17 cellular contexts compared by ENCODE assay signal in the genomic region with DNA sequence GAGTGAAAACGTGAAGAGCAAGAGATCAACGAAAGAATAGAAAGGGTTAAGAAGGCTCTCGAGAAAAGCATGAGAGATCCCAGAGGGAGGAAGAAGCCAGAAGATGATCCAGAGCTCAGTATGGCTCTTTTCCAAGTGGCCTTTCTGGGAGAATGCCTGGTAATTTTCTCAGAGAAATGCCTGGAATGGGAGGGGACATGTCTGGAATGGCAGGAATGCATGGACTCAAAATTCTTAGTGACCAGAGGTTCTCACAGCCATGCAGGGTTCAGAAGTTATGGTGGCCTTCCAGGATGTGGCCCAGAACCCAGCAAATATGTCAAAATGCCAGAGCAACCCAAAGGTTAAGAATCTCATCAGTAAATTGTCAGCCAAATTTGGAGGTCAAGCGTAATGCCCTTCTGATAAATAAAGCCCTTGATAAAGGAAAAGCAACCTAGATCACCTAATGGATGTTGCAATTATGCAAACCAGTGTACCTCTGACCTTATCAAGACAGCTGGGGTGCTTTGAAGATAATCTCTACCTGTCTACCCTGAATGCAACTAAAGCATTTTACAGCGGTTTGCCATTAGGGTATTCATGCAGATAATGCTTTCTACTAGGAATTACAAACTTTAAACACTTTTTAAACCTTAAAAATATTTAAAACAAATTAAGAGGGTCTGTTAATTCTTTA. TPM values are rescaled to one million over a fixed set of nuclear protein-coding genes. Genes with fewer than 3 reads are reported as not detected.
A peak's percentile ranks its signal among the peaks of the same experiment; 100 is the strongest.
DNase-seq lines count a peak whose midpoint lies in the region; ATAC-seq and TF ChIP-seq lines count a peak whose summit lies in the region.
"Had no signal": no experiment of that assay in that cellular context is flagged by ENCODE, and none has a peak within 500 bp of the region (broad histone marks: within the 10 kb centered on the region; RNA-seq: fewer than 3 reads in every experiment).

No MANE protein-coding gene starts in this region.

- H3K4me3 Mint-ChIP-seq in natural killer cell treated with Interleukin-12 subunit alpha and Interleukin-12 subunit beta and Interleukin-15 and Interleukin-18, amount 100 ng/mL, for 72 hours: peak overlapping the region; percentile 41
- H3K4me3 Mint-ChIP-seq in natural killer cell: no peak overlapping the region
- H3K4me3 Mint-ChIP-seq: activated T-cell treated with anti-CD3 and anti-CD28 coated beads, Interleukin-2, amount 50 U/mL, for 4 hours; B cell had no signal

- H3K9me3 Mint-ChIP-seq in natural killer cell treated with Interleukin-12 subunit alpha and Interleukin-12 subunit beta and Interleukin-15 and Interleukin-18, amount 100 ng/mL, for 72 hours: no peaks in the 10 kb centered on the region
- no peaks in the 10 kb centered on the region for H3K9me3 Mint-ChIP-seq in natural killer cell
- H3K9me3 Mint-ChIP-seq: activated T-cell treated with anti-CD3 and anti-CD28 coated beads, Interleukin-2, amount 50 U/mL, for 4 hours had no signal

- H3K27ac Mint-ChIP-seq in natural killer cell treated with Interleukin-12 subunit alpha and Interleukin-12 subunit beta and Interleukin-15 and Interleukin-18, amount 100 ng/mL, for 72 hours: peak overlapping the region; percentile 24 to 34
- no peak overlapping the region for H3K27ac Mint-ChIP-seq in natural killer cell
- H3K27ac Mint-ChIP-seq: B cell had no signal

- no peak overlapping the region for H3K4me3 ChIP-seq in effector memory CD4-positive, alpha-beta T cell (ENCODE audit: insufficient read depth, low read depth, low read length, poor library complexity, severe bottlenecking)
- H3K4me3 ChIP-seq: dorsolateral prefrontal cortex, GM12878, left ventricle myocardium inferior, psoas muscle, upper lobe of left lung had no signal

- peaks cover 4 to 10% of the 10 kb centered on the region in 2 donors for H3K4me1 Mint-ChIP-seq in natural killer cell treated with Interleukin-12 subunit alpha and Interleukin-12 subunit beta and Interleukin-15 and Interleukin-18, amount 100 ng/mL, for 72 hours (ENCODE audit: low read depth in 2 of 2)
- H3K4me1 Mint-ChIP-seq in natural killer cell: no peaks in the 10 kb centered on the region
- H3K4me1 Mint-ChIP-seq: B cell had no signal

- H3K27me3 Mint-ChIP-seq in natural killer cell treated with Interleukin-12 subunit alpha and Interleukin-12 subunit beta and Interleukin-15 and Interleukin-18, amount 100 ng/mL, for 72 hours: peaks cover 14 to 19% of the 10 kb centered on the region in 2 donors
- peaks cover 19 to 21% of the 10 kb centered on the region in 2 donors for H3K27me3 Mint-ChIP-seq in natural killer cell (ENCODE audit: low read depth in 2 of 2)

- peaks cover 9% of the 10 kb centered on the region for H3K36me3 Mint-ChIP-seq in natural killer cell treated with Interleukin-12 subunit alpha and Interleukin-12 subunit beta and Interleukin-15 and Interleukin-18, amount 100 ng/mL, for 72 hours
- no peaks in the 10 kb centered on the region for H3K36me3 Mint-ChIP-seq in natural killer cell

- intact Hi-C loops in natural killer cell (cut with micrococcal nuclease): no loop called here

- no peak for DNase-seq in natural killer cell treated with Interleukin-12 subunit alpha and Interleukin-12 subunit beta and Interleukin-15 and Interleukin-18, amount 100 ng/mL, for 72 hours (ENCODE audit: low spot score)
- no peak for DNase-seq in natural killer cell
- DNase-seq in T1000 (lab: John Stamatoyannopoulos, UW): peak; percentile 16
- peak; percentile 66 for DNase-seq in hepatic stellate cell (ENCODE audit: low spot score)
- no peak for DNase-seq in SHP77 treated with DMSO at 0.1 percent for 48 hours (lab: John Stamatoyannopoulos, UW)
- no peak for DNase-seq in effector memory CD4-positive, alpha-beta T cell
- no peak for DNase-seq in NCI-H1048 (lab: John Stamatoyannopoulos, UW)
- DNase-seq: activated T-cell treated with anti-CD3 and anti-CD28 coated beads, Interleukin-2, amount 50 U/mL, for 4 hours; dorsolateral prefrontal cortex; left ventricle myocardium inferior; NCI-H526 treated with DMSO at 0.1 percent for 48 hours; psoas muscle; upper lobe of left lung had no signal

- H3K9me3 ChIP-seq in effector memory CD4-positive, alpha-beta T cell (ENCODE audit: control insufficient read depth, low read length): no peaks in the 10 kb centered on the region
- H3K9me3 ChIP-seq: left ventricle myocardium inferior, psoas muscle, upper lobe of left lung had no signal

- no peak for ATAC-seq in natural killer cell treated with Interleukin-12 subunit alpha and Interleukin-12 subunit beta and Interleukin-15 and Interleukin-18, amount 100 ng/mL, for 72 hours
- ATAC-seq in natural killer cell: no peak
- ATAC-seq in HG03280 (IDR thresholded peaks at IDR 0.05; ENCODE audit: unreplicated experiment): no peak
- ATAC-seq: activated T-cell treated with anti-CD3 and anti-CD28 coated beads, Interleukin-2, amount 50 U/mL, for 4 hours; GM12878; psoas muscle had no signal

- H3K27ac ChIP-seq in effector memory CD4-positive, alpha-beta T cell (ENCODE audit: insufficient read depth, low read length, poor library complexity, severe bottlenecking): no peak overlapping the region
- H3K27ac ChIP-seq: dorsolateral prefrontal cortex, KMS-11, left ventricle myocardium inferior, psoas muscle, upper lobe of left lung had no signal

- TF ChIP-seq CTCF in natural killer cell (IDR thresholded peaks at IDR 0.05): no peak

- H3K4me1 ChIP-seq in effector memory CD4-positive, alpha-beta T cell (ENCODE audit: control insufficient read depth, insufficient read depth, low read length, poor library complexity, severe bottlenecking): peaks cover 12% of the 10 kb centered on the region
- H3K4me1 ChIP-seq: left ventricle myocardium inferior, psoas muscle had no signal

- peaks cover 5% of the 10 kb centered on the region for H3K27me3 ChIP-seq in effector memory CD4-positive, alpha-beta T cell (replicated peaks; ENCODE audit: control insufficient read depth, insufficient read depth, low read length, poor library complexity, severe bottlenecking)
- H3K27me3 ChIP-seq: dorsolateral prefrontal cortex, upper lobe of left lung had no signal

- no peaks in the 10 kb centered on the region for H3K36me3 ChIP-seq in effector memory CD4-positive, alpha-beta T cell (ENCODE audit: control insufficient read depth, insufficient read depth, low read length)
- H3K36me3 ChIP-seq: left ventricle myocardium inferior, upper lobe of left lung had no signal

RNA-seq across cellular contexts. Expression of a gene that starts 53.1 kb away (rescaled TPM):
- under 1 TPM; 0.22 to 0.52 TPM for total RNA-seq in natural killer cell treated with Interleukin-12 subunit alpha and Interleukin-12 subunit beta and Interleukin-15 and Interleukin-18, amount 100 ng/mL, for 72 hours
- not detected for total RNA-seq in natural killer cell
- total RNA-seq: activated T-cell treated with anti-CD3 and anti-CD28 coated beads, Interleukin-2, amount 50 U/mL, for 4 hours; B cell; GM12878; left ventricle myocardium inferior; psoas muscle; upper lobe of left lung had no signal

RNA-seq across cellular contexts. Expression of a gene that starts 56.7 kb away (rescaled TPM):
- 10 to 100 TPM; 18.4 to 20.7 TPM for total RNA-seq in natural killer cell treated with Interleukin-12 subunit alpha and Interleukin-12 subunit beta and Interleukin-15 and Interleukin-18, amount 100 ng/mL, for 72 hours
- 10 to 100 TPM; 18.2 to 23.9 (median 20.3) TPM for total RNA-seq in natural killer cell

Comparison
In these comparisons a context has a peak if more than half of its experiments do, and no peak if none do; other contexts are left out.
1. H3K27ac Mint-ChIP-seq: peak in natural killer cell treated with Interleukin-12 subunit alpha and Interleukin-12 subunit beta and Interleukin-15 and Interleukin-18, amount 100 ng/mL, for 72 hours (2 of 2); none in natural killer cell (0 of 2).
2. DNase-seq: peak in T1000 (single experiment) and hepatic stellate cell (single experiment); none in natural killer cell treated with Interleukin-12 subunit alpha and Interleukin-12 subunit beta and Interleukin-15 and Interleukin-18, amount 100 ng/mL, for 72 hours (single experiment), natural killer cell (single experiment), SHP77 treated with DMSO at 0.1 percent for 48 hours (single experiment), effector memory CD4-positive, alpha-beta T cell (0 of 3) and NCI-H1048 (single experiment).